In the genomic region with DNA sequence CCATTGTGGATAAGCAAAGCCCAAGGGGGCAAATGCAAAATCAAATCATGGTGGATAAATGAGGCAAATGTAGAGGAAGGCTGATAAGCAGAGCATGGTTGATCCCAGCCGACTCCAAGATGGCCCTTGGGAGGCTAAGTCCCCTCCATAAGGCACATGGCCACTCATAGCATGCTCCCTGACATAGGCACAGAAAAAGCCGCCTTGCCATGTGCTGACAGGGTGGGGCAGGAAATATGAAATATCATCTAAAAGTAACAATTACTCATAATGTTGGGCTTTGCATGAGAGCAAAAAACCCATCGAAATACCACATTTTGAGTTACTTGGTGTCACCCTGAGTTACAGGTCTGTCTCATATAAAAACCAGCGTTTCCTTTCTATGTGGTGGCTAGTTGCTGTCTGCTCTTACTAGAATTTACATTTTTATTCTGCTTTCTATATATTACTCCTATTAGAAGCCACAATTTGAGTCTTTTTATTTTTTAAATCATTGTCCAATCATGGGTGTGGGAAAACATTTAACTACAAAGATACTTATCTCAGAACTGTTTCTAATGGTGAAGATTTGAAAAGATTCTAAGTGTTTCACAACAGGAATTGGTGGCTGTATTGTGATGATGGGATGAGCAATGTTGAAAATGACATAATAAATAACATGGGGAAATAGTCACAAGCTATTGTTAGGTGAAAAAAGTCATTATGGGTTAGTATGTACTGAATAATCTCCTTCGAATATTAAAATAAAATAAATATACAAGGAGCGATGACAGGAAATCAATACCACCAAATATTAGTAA, we compare ENCODE assay signal across 8 cellular contexts.
DNase-seq lines count a peak whose midpoint lies in the region; ATAC-seq and TF ChIP-seq lines count a peak whose summit lies in the region.

No MANE protein-coding gene starts in this region.

- H3K4me3 Mint-ChIP-seq in activated B cell treated with CpG ODN at 0.5 μM for 24 hours: no peak overlapping the region

- H3K4me3 ChIP-seq in coronary artery (no peak overlapping the region), right cardiac atrium (ENCODE audit: low read length) (no peak overlapping the region)

- POLR2A ChIA-PET in activated B cell treated with CpG ODN at 0.5 μM for 24 hours (lab: Charles Lee): interaction anchor here (0.8 kb wide), 1 partner anchor 203 kb away, joined by 3 read pairs; no protein-coding TSS in a partner anchor

- H3K36me3 Mint-ChIP-seq in activated B cell treated with CpG ODN at 0.5 μM for 24 hours (ENCODE audit: low read depth): no peaks in the 10 kb centered on the region

- no peak for TF ChIP-seq CTCF in activated B cell treated with CpG ODN at 0.5 μM for 24 hours (IDR thresholded peaks at IDR 0.05)
- TF ChIP-seq CTCF in coronary artery (IDR thresholded peaks at IDR 0.05): no peak

- DNase-seq in EH (ENCODE audit: low read depth): peak; percentile 32
- DNase-seq in activated B cell treated with CpG ODN at 0.5 μM for 24 hours: no peak
- peak; percentile 78 for DNase-seq in dedifferentiated amniotic fluid mesenchymal stem cell (ENCODE audit: extremely low spot score)
- peak; percentile 25 to 44 (median 35) for DNase-seq in stimulated activated CD4-positive, alpha-beta T cell treated with anti-CD3 and anti-CD28 coated beads, TNF-alpha, amount 100 ng/mL, for 1 hour (ENCODE audit: low read depth in 3 of 3, low spot score in 1 of 3)
- no peak for DNase-seq in coronary artery (ENCODE audit: low spot score)
- no peak for DNase-seq in HuH-7 (ENCODE audit: low spot score)
- no peak for DNase-seq in right cardiac atrium

- peaks cover 2% of the 10 kb centered on the region for H3K27me3 Mint-ChIP-seq in activated B cell treated with CpG ODN at 0.5 μM for 24 hours

- H3K27ac Mint-ChIP-seq in activated B cell treated with CpG ODN at 0.5 μM for 24 hours: no peak overlapping the region

- ATAC-seq in HG02798 (IDR thresholded peaks at IDR 0.05; ENCODE audit: poor library complexity, unreplicated experiment) (peak; percentile 49), activated B cell treated with CpG ODN at 0.5 μM for 24 hours (ENCODE audit: low read depth) (peak; percentile 23), right cardiac atrium (no peak)

- no peaks in the 10 kb centered on the region for H3K9me3 Mint-ChIP-seq in activated B cell treated with CpG ODN at 0.5 μM for 24 hours

- CTCF ChIA-PET in activated B cell treated with CpG ODN at 0.5 μM for 24 hours (lab: Charles Lee): no interaction called here

- no peak overlapping the region for H3K27ac ChIP-seq in coronary artery
- H3K27ac ChIP-seq in right cardiac atrium (ENCODE audit: low read length): no peak overlapping the region

- peaks cover 11% of the 10 kb centered on the region for H3K4me1 ChIP-seq in right cardiac atrium (ENCODE audit: control insufficient read depth, insufficient read depth, low read length)

- H3K4me1 Mint-ChIP-seq in activated B cell treated with CpG ODN at 0.5 μM for 24 hours: peaks cover 44% of the 10 kb centered on the region

- intact Hi-C loops in activated B cell treated with CpG ODN at 0.5 μM for 24 hours (cut with micrococcal nuclease) (loop anchor here (5.0 kb wide), 1 partner anchor 135 kb away; no protein-coding TSS in a partner anchor), right cardiac atrium (cut with DNase I) (no loop called here)

- H3K9me3 ChIP-seq in right cardiac atrium (ENCODE audit: control insufficient read depth, low read length): no peaks in the 10 kb centered on the region

- 80% methylated on average over 6 of the region's 6 CpGs for WGBS in right cardiac atrium

- no peaks in the 10 kb centered on the region for H3K27me3 ChIP-seq in right cardiac atrium (ENCODE audit: control insufficient read depth, insufficient read depth)

Comparison
In these comparisons a context has a peak if more than half of its experiments do, and no peak if none do; other contexts are left out.
1. DNase-seq: peak in EH (single experiment), dedifferentiated amniotic fluid mesenchymal stem cell (single experiment) and stimulated activated CD4-positive, alpha-beta T cell treated with anti-CD3 and anti-CD28 coated beads, TNF-alpha, amount 100 ng/mL, for 1 hour (3 of 3); none in activated B cell treated with CpG ODN at 0.5 μM for 24 hours (single experiment), coronary artery (single experiment), HuH-7 (single experiment) and right cardiac atrium (0 of 3).
2. ATAC-seq: peak in HG02798 (single experiment) and activated B cell treated with CpG ODN at 0.5 μM for 24 hours (single experiment); none in right cardiac atrium (0 of 2).